ENCODE assay signal across 8 cellular contexts in genomic region chr22:37196539-37197450, GRCh38. TPM values are rescaled to one million over a fixed set of nuclear protein-coding genes. Genes with fewer than 3 reads are reported as not detected.
A peak's percentile ranks its signal among the peaks of the same experiment; 100 is the strongest.
DNase-seq lines count a peak whose midpoint lies in the region; ATAC-seq and TF ChIP-seq lines count a peak whose summit lies in the region.

No MANE protein-coding gene starts in this region.

- peak; percentile 50 for TF ChIP-seq EP300 in transverse colon (IDR thresholded peaks at IDR 0.05; ENCODE audit: low read depth)

- H3K79me2 ChIP-seq in mammary epithelial cell (ENCODE audit: insufficient read depth, low read length), result no peaks in the 10 kb centered on the region

- no peak overlapping the region for H3K9ac ChIP-seq in mammary epithelial cell (ENCODE audit: insufficient read depth, low read length)

- no peaks in the 10 kb centered on the region for H3K36me3 ChIP-seq in mammary epithelial cell (ENCODE audit: insufficient read depth, low read length)
- H3K36me3 ChIP-seq in left lung, result no peaks in the 10 kb centered on the region
- no peaks in the 10 kb centered on the region for H3K36me3 ChIP-seq in transverse colon

- H3K9me3 ChIP-seq in mammary epithelial cell (replicated peaks; ENCODE audit: insufficient read depth, low read length) (no peaks in the 10 kb centered on the region), left lung (no peaks in the 10 kb centered on the region), transverse colon (no peaks in the 10 kb centered on the region)

- H3K27me3 ChIP-seq in mammary epithelial cell (ENCODE audit: insufficient read depth, low read length) (no peaks in the 10 kb centered on the region), left lung (no peaks in the 10 kb centered on the region), transverse colon (no peaks in the 10 kb centered on the region)

- WGBS in mammary epithelial cell (ENCODE audit: low coverage, missing lambda C conversion rate), result 34% methylated on average over 4 of the region's 14 CpGs
- 39% methylated on average over 14 of the region's 14 CpGs; no CpG with 5 or more reads in 1 of the 2 donors for WGBS in transverse colon (ENCODE audit: low coverage in 1 of 2), 2 donors

- peak overlapping the region; percentile 57 for H3K27ac ChIP-seq in mammary epithelial cell (ENCODE audit: insufficient read depth, low read depth, low read length)
- peak overlapping the region; percentile 89 to 95 for H3K27ac ChIP-seq in left lung
- peak overlapping the region; percentile 94 to 100 (median 96) for H3K27ac ChIP-seq in transverse colon

- ATAC-seq in left lung (peak; percentile 58), HG02884 (IDR thresholded peaks at IDR 0.05; ENCODE audit: unreplicated experiment) (no peak), GM18870 (IDR thresholded peaks at IDR 0.05; ENCODE audit: unreplicated experiment) (no peak)

- dilution Hi-C loops in mammary epithelial cell (cut with HindIII; ENCODE audit: low sequenced_read_pairs), result no loop called here

- H3K4me2 ChIP-seq in mammary epithelial cell (ENCODE audit: insufficient read depth, low read depth, low read length), result peak overlapping the region; percentile 28

- CTCF ChIA-PET in mammary epithelial cell (lab: Charles Lee; ENCODE audit: low non-redundant PET), result no interaction called here

- peak; percentile 40 for TF ChIP-seq POLR2A in transverse colon (IDR thresholded peaks at IDR 0.05)

- H3K4me1 ChIP-seq in mammary epithelial cell (ENCODE audit: insufficient read depth, low read length) (peaks cover 35% of the 10 kb centered on the region), left lung (peaks cover 33 to 36% of the 10 kb centered on the region in 2 donors), transverse colon (peaks cover 21 to 56% (median 48%) of the 10 kb centered on the region in 4 donors)

- TF ChIP-seq CTCF in mammary epithelial cell (conservative IDR thresholded peaks at IDR 0.05 in 1 of 2, IDR thresholded peaks at IDR 0.05 in 1 of 2; ENCODE audit: extremely low read depth in 1 of 2, insufficient read depth in 1 of 2, low read depth in 1 of 2, low read length in 2 of 2), result no peak
- no peak for TF ChIP-seq CTCF in left lung (IDR thresholded peaks at IDR 0.05)
- TF ChIP-seq CTCF in transverse colon (IDR thresholded peaks at IDR 0.05), result peak; percentile 15 to 73 (median 32)

- H4K20me1 ChIP-seq in mammary epithelial cell (ENCODE audit: insufficient read depth, low read length), result no peaks in the 10 kb centered on the region

- no TSS peak for BruUV-seq in mammary epithelial cell (replicated peaks; lab: Mats Ljungman, UMichigan)

- in situ Hi-C loops in mammary epithelial cell (cut with MboI; ENCODE audit: low sequenced_read_pairs in 2 of 2), result loop anchor here in 1 of 2 donors (10.0 kb wide), 1 partner anchor 112 kb away; no protein-coding TSS in a partner anchor
- in situ Hi-C loops in transverse colon (cut with MboI; ENCODE audit: low pct_ligation_motif_present in 1 of 4, low pct_unique_long_range_greater_than_20kb in 1 of 4, low sequenced_read_pairs in 3 of 4), result no loop called here

- H2AFZ ChIP-seq in mammary epithelial cell (ENCODE audit: low read depth, low read length), result no peak overlapping the region

- H3K4me3 ChIP-seq in mammary epithelial cell (replicated peaks in 1 of 3; ENCODE audit: insufficient read depth in 1 of 3, low read depth in 2 of 3, low read length in 3 of 3) (no peak overlapping the region), left lung (no peak overlapping the region), transverse colon (no peak overlapping the region)

- intact Hi-C loops in mammary epithelial cell (cut with micrococcal nuclease), result loop anchor here (1.0 to 10.0 kb wide), 5 partner anchors 8 to 649 kb away; partner anchors contain the start of gene C1QTNF6
- intact Hi-C loops in left lung (cut with DNase I), result no loop called here
- intact Hi-C loops in transverse colon (cut with DNase I; ENCODE audit: low total_unique reads), result no loop called here

- DNase-seq in activated naive CD4-positive, alpha-beta T cell treated with anti-CD3 and anti-CD28 coated beads, Interleukin-2, amount 50 U/mL, for 16 hours, result peak; percentile 7
- no peak for DNase-seq in activated naive CD4-positive, alpha-beta T cell (lab: John Stamatoyannopoulos, UW)
- DNase-seq in mammary epithelial cell, result peak; percentile 76
- DNase-seq in left lung, result peak; percentile 85 to 90
- DNase-seq in transverse colon, result peak; percentile 91
- no peak for DNase-seq in SHP77 (lab: John Stamatoyannopoulos, UW)

RNA-seq across cellular contexts. Expression of gene C1QTNF6, which starts 8.7 kb away (rescaled TPM):
- total RNA-seq in mammary epithelial cell (1 to 10 TPM; 3.3 to 3.7 TPM), left lung (10 to 100 TPM in 1 of 2 donors, 1 to 10 TPM in 1; 7.2 to 16.0 TPM), transverse colon (10 to 100 TPM in 1 of 4 donors, 1 to 10 TPM in 3; 1.4 to 68.8 (median 7.5) TPM)
- polyA plus RNA-seq in mammary epithelial cell, result 3.1 TPM
- polyA minus RNA-seq in mammary epithelial cell, result 4.7 TPM

RNA-seq across cellular contexts. Expression of gene SSTR3, which starts 15.5 kb away (rescaled TPM):
- total RNA-seq in mammary epithelial cell (not detected), left lung (under 1 TPM in 1 of 2 donors, not detected in 1; 0.26 TPM), transverse colon (under 1 TPM in 2 of 4 donors, not detected in 2; 0.16 to 0.41 TPM)
- not detected for polyA plus RNA-seq in mammary epithelial cell
- not detected for polyA minus RNA-seq in mammary epithelial cell

RNA-seq across cellular contexts. Expression of gene IL2RB, which starts 47.1 kb away (rescaled TPM):
- total RNA-seq in mammary epithelial cell (under 1 TPM; 0.40 to 0.50 TPM), left lung (1 to 10 TPM; 3.7 to 7.7 TPM), transverse colon (1 to 10 TPM; 1.1 to 3.4 (median 2.6) TPM)
- polyA plus RNA-seq in mammary epithelial cell, result 0.05 TPM
- polyA minus RNA-seq in mammary epithelial cell, result not detected

RNA-seq across cellular contexts. Expression of gene RAC2, which starts 47.3 kb away (rescaled TPM):
- 100 to 1,000 TPM in 1 of 2 donors, 10 to 100 TPM in 1; 13.2 to 119 TPM for total RNA-seq in mammary epithelial cell
- 211 TPM for polyA plus RNA-seq in mammary epithelial cell
- polyA minus RNA-seq in mammary epithelial cell, result 272 TPM
- total RNA-seq in left lung, result 10 to 100 TPM; 40.9 to 77.2 TPM
- 10 to 100 TPM in 3 of 4 donors, 1 to 10 TPM in 1; 5.2 to 36.3 (median 24.0) TPM for total RNA-seq in transverse colon

Comparison
In these comparisons a context has a peak if more than half of its experiments do, and no peak if none do; other contexts are left out.
1. DNase-seq: peak in activated naive CD4-positive, alpha-beta T cell treated with anti-CD3 and anti-CD28 coated beads, Interleukin-2, amount 50 U/mL, for 16 hours (single experiment), mammary epithelial cell (single experiment), left lung (2 of 2) and transverse colon (single experiment); none in activated naive CD4-positive, alpha-beta T cell (0 of 4) and SHP77 (0 of 2).
2. CTCF ChIP-seq: peak in transverse colon (5 of 5); none in mammary epithelial cell (0 of 2) and left lung (0 of 2).
3. Peak in every context shown above with its lines, with median percentiles within 50 percentile points of each other: H3K27ac ChIP-seq.